19 cellular contexts compared by ENCODE assay signal in genomic region chr4:123826896-123827295, GRCh38.
A peak's percentile ranks its signal among the peaks of the same experiment; 100 is the strongest.
DNase-seq lines count a peak whose midpoint lies in the region; ATAC-seq and TF ChIP-seq lines count a peak whose summit lies in the region.
"Had no signal": no experiment of that assay in that cellular context is flagged by ENCODE, and none has a peak within 500 bp of the region (broad histone marks: within the 10 kb centered on the region; RNA-seq: fewer than 3 reads in every experiment).

No MANE protein-coding gene starts in this region.

- ATAC-seq in IMR-90 (ENCODE audit: low read depth) = no peak; the same call in 1 of the 2 replicates
- ATAC-seq in gastrocnemius medialis = peak in 1 of 2 donors; percentile 60
- ATAC-seq in T-helper 17 cell = no peak
- ATAC-seq: activated T-helper 17 cell treated with anti-CD3 and anti-CD28 coated beads, Interleukin-2, amount 50 U/mL, for 72 hours; natural killer cell treated with Interleukin-12 subunit alpha and Interleukin-12 subunit beta and Interleukin-15 and Interleukin-18, amount 100 ng/mL, for 72 hours; sciatic nerve had no signal

- H3K27me3 Mint-ChIP-seq in T-helper 17 cell = peaks cover 13% of the 10 kb centered on the region
- H3K27me3 Mint-ChIP-seq in CD8-positive, alpha-beta memory T cell = peaks cover 2 to 6% of the 10 kb centered on the region in 2 donors
- H3K27me3 Mint-ChIP-seq: activated CD4-positive, alpha-beta memory T cell treated with anti-CD3 and anti-CD28 coated beads for 36 hours; CD4-positive, CD25-positive, alpha-beta regulatory T cell had no signal

- H3K9ac ChIP-seq in IMR-90 (ENCODE audit: low read depth, low read length) = no peak overlapping the region
- no peak overlapping the region for H3K9ac ChIP-seq in adipocyte (ENCODE audit: low read length)

- in situ Hi-C loops in IMR-90 (cut with MboI; ENCODE audit: low sequenced_read_pairs) = no loop called here
- in situ Hi-C loops in gastrocnemius medialis (cut with MboI; ENCODE audit: low sequenced_read_pairs in 4 of 4) = loop anchor here in 2 of 4 donors (25.0 kb wide), 1 partner anchor 415 kb away; no protein-coding TSS in a partner anchor

- no peaks in the 10 kb centered on the region for H3K27me3 ChIP-seq in IMR-90 (ENCODE audit: control insufficient read depth, insufficient read depth, low read length)
- no peaks in the 10 kb centered on the region for H3K27me3 ChIP-seq in adipocyte (replicated peaks; ENCODE audit: control insufficient read depth, insufficient read depth, low read length)
- H3K27me3 ChIP-seq in gastrocnemius medialis = no peaks in the 10 kb centered on the region
- H3K27me3 ChIP-seq in CD8-positive, alpha-beta memory T cell (ENCODE audit: insufficient read depth, low read length, poor library complexity, severe bottlenecking) = no peaks in the 10 kb centered on the region
- H3K27me3 ChIP-seq: uterus had no signal

- 0 out of 2 replicates have a peak, but pooled peaks cover 3% of the 10 kb centered on the region for H3K9me3 ChIP-seq in IMR-90 (ENCODE audit: control insufficient read depth, insufficient read depth, low read length)
- no peaks in the 10 kb centered on the region for H3K9me3 ChIP-seq in adipocyte (ENCODE audit: control insufficient read depth, low read length)
- no peaks in the 10 kb centered on the region for H3K9me3 ChIP-seq in gastrocnemius medialis
- no peaks in the 10 kb centered on the region for H3K9me3 ChIP-seq in T-helper 17 cell (ENCODE audit: control insufficient read depth, low read length, poor library complexity, severe bottlenecking)
- no peaks in the 10 kb centered on the region for H3K9me3 ChIP-seq in CD8-positive, alpha-beta memory T cell (ENCODE audit: low read length)
- H3K9me3 ChIP-seq: uterus had no signal

- H3K27ac Mint-ChIP-seq in T-helper 17 cell = no peak overlapping the region
- H3K27ac Mint-ChIP-seq in CD8-positive, alpha-beta memory T cell = no peak overlapping the region
- H3K27ac Mint-ChIP-seq: activated CD4-positive, alpha-beta memory T cell treated with anti-CD3 and anti-CD28 coated beads for 36 hours; activated T-helper 17 cell treated with anti-CD3 and anti-CD28 coated beads, Interleukin-2, amount 50 U/mL, for 72 hours; CD4-positive, CD25-positive, alpha-beta regulatory T cell; natural killer cell treated with Interleukin-12 subunit alpha and Interleukin-12 subunit beta and Interleukin-15 and Interleukin-18, amount 100 ng/mL, for 72 hours had no signal

- peak overlapping the region; percentile 57 for H3K14ac ChIP-seq in IMR-90 (replicated peaks; ENCODE audit: low read depth, low read length)

- peak overlapping the region; percentile 53 for H2BK120ac ChIP-seq in IMR-90 (ENCODE audit: low read depth, low read length)

- H3K4me1 Mint-ChIP-seq in T-helper 17 cell = no peaks in the 10 kb centered on the region
- H3K4me1 Mint-ChIP-seq in CD8-positive, alpha-beta memory T cell = no peaks in the 10 kb centered on the region
- H3K4me1 Mint-ChIP-seq: activated T-helper 17 cell treated with anti-CD3 and anti-CD28 coated beads, Interleukin-2, amount 50 U/mL, for 72 hours; CD4-positive, CD25-positive, alpha-beta regulatory T cell had no signal

- DNase-seq in IMR-90 (peak; percentile 66), adipocyte (ENCODE audit: low read depth) (peak; percentile 52), fibroblast of the aortic adventitia (ENCODE audit: low read depth) (peak; percentile 63), gastrocnemius medialis (peak; percentile 15 to 60), T-helper 17 cell (no peak)
- DNase-seq in activated naive CD4-positive, alpha-beta T cell (lab: John Stamatoyannopoulos, UW) = no peak
- DNase-seq in CD8-positive, alpha-beta memory T cell = no peak
- DNase-seq: activated CD4-positive, alpha-beta memory T cell treated with anti-CD3 and anti-CD28 coated beads for 36 hours; aorta; CD4-positive, CD25-positive, alpha-beta regulatory T cell; effector memory CD4-positive, alpha-beta T cell; glutamatergic neuron; kidney; stimulated activated naive CD4-positive, alpha-beta T cell; T1000; uterus had no signal

- H3K4me3 Mint-ChIP-seq in T-helper 17 cell = no peak overlapping the region
- no peak overlapping the region for H3K4me3 Mint-ChIP-seq in CD8-positive, alpha-beta memory T cell
- H3K4me3 Mint-ChIP-seq: activated CD4-positive, alpha-beta memory T cell treated with anti-CD3 and anti-CD28 coated beads for 36 hours; activated T-helper 17 cell treated with anti-CD3 and anti-CD28 coated beads, Interleukin-2, amount 50 U/mL, for 72 hours; CD4-positive, CD25-positive, alpha-beta regulatory T cell; natural killer cell treated with Interleukin-12 subunit alpha and Interleukin-12 subunit beta and Interleukin-15 and Interleukin-18, amount 100 ng/mL, for 72 hours had no signal

- H2BK15ac ChIP-seq in IMR-90 (ENCODE audit: low read depth, low read length) = peak overlapping the region; percentile 51; the same call in 1 of the 3 replicates

- H3K4me2 ChIP-seq in IMR-90 (ENCODE audit: low read depth, low read length) = peak overlapping the region; percentile 53; the same call in 1 of the 2 replicates

- CTCF ChIA-PET in IMR-90 (lab: Yijun Ruan, JAX) = interaction anchor here (0.8 to 1.8 kb wide), 2 partner anchors 9 to 10 kb away, joined by 3 to 4 read pairs; no protein-coding TSS in a partner anchor
- CTCF ChIA-PET in CD8-positive, alpha-beta memory T cell (lab: Charles Lee) = no interaction called here

- peak overlapping the region; percentile 68 for H4K91ac ChIP-seq in IMR-90 (ENCODE audit: insufficient read depth, low read depth, low read length)

- peak overlapping the region; percentile 86; the same call in 1 of the 2 replicates for H2BK20ac ChIP-seq in IMR-90 (ENCODE audit: low read depth, low read length)

- H2BK5ac ChIP-seq in IMR-90 (ENCODE audit: low read depth, low read length, poor library complexity, severe bottlenecking) = peak overlapping the region; percentile 83

- no peak overlapping the region for H3K4me3 ChIP-seq in IMR-90 (ENCODE audit: insufficient read depth, low read depth, low read length)
- no peak overlapping the region for H3K4me3 ChIP-seq in adipocyte (ENCODE audit: low read length)
- H3K4me3 ChIP-seq in fibroblast of the aortic adventitia (ENCODE audit: low read depth, low read length) = no peak overlapping the region
- H3K4me3 ChIP-seq in gastrocnemius medialis = no peak overlapping the region
- no peak overlapping the region for H3K4me3 ChIP-seq in CD8-positive, alpha-beta memory T cell (ENCODE audit: low read length)
- H3K4me3 ChIP-seq: uterus had no signal

- no peak overlapping the region for H3K56ac ChIP-seq in IMR-90 (ENCODE audit: extremely low read depth, insufficient read depth, low read length)

- H4K5ac ChIP-seq in IMR-90 (ENCODE audit: low read depth, low read length) = peak overlapping the region; percentile 56

- TF ChIP-seq RAD21 in IMR-90 (IDR thresholded peaks at IDR 0.05; ENCODE audit: low read length) = no peak

- BruUV-seq in IMR-90 (replicated peaks; lab: Mats Ljungman, UMichigan) = no TSS peak

- peaks cover 0 to 2% (median 0%) of the 10 kb centered on the region in 5 donors for H3K9me3 Mint-ChIP-seq in CD8-positive, alpha-beta memory T cell
- H3K9me3 Mint-ChIP-seq: activated CD4-positive, alpha-beta memory T cell treated with anti-CD3 and anti-CD28 coated beads for 36 hours had no signal

- no peak for TF ChIP-seq CTCF in IMR-90 (conservative IDR thresholded peaks at IDR 0.05; ENCODE audit: low read depth, low read length)
- no peak for TF ChIP-seq CTCF in fibroblast of the aortic adventitia (IDR thresholded peaks at IDR 0.05; ENCODE audit: insufficient read depth, low read length)
- TF ChIP-seq CTCF in gastrocnemius medialis (IDR thresholded peaks at IDR 0.05 in 4 of 5, conservative IDR thresholded peaks at IDR 0.05 in 1 of 5) = no peak

- peaks cover 7% of the 10 kb centered on the region; the same call in 1 of the 2 replicates for H3K9me1 ChIP-seq in IMR-90 (ENCODE audit: insufficient read depth, low read length)

- H4K8ac ChIP-seq in IMR-90 (ENCODE audit: low read depth in 2 of 2, low read length in 2 of 2) = peak overlapping the region; percentile 57 to 59

- peaks cover 18% of the 10 kb centered on the region for H3K4me1 ChIP-seq in IMR-90 (ENCODE audit: control insufficient read depth, insufficient read depth, low read length)
- H3K4me1 ChIP-seq in adipocyte (ENCODE audit: control insufficient read depth, insufficient read depth, low read length) = peaks cover 45% of the 10 kb centered on the region
- peaks cover 19 to 23% of the 10 kb centered on the region in 2 donors for H3K4me1 ChIP-seq in gastrocnemius medialis
- H3K4me1 ChIP-seq in CD8-positive, alpha-beta memory T cell (ENCODE audit: insufficient read depth, low read length) = no peaks in the 10 kb centered on the region
- H3K4me1 ChIP-seq: uterus had no signal

- peak overlapping the region; percentile 87 for H3K18ac ChIP-seq in IMR-90 (ENCODE audit: low read depth, low read length)

- peaks cover 2% of the 10 kb centered on the region for H3K36me3 Mint-ChIP-seq in T-helper 17 cell (ENCODE audit: low read depth)
- no peaks in the 10 kb centered on the region for H3K36me3 Mint-ChIP-seq in CD8-positive, alpha-beta memory T cell
- H3K36me3 Mint-ChIP-seq: activated CD4-positive, alpha-beta memory T cell treated with anti-CD3 and anti-CD28 coated beads for 36 hours; CD4-positive, CD25-positive, alpha-beta regulatory T cell; natural killer cell treated with Interleukin-12 subunit alpha and Interleukin-12 subunit beta and Interleukin-15 and Interleukin-18, amount 100 ng/mL, for 72 hours had no signal

- no peak overlapping the region for H2AK9ac ChIP-seq in IMR-90 (replicated peaks; ENCODE audit: low read depth, low read length, poor library complexity)

- WGBS in IMR-90 (ENCODE audit: extremely low coverage in 2 of 2, insufficient read length in 1 of 2), 2 experiments = no CpG with 5 or more reads among the region's 2 CpGs

- H3K79me1 ChIP-seq in IMR-90 (ENCODE audit: low read depth in 1 of 2, low read length in 2 of 2) = no peaks in the 10 kb centered on the region; a peak in 1 of 4 replicates

- no peaks in the 10 kb centered on the region for H3K36me3 ChIP-seq in IMR-90 (ENCODE audit: control insufficient read depth, insufficient read depth, low read length)
- no peaks in the 10 kb centered on the region for H3K36me3 ChIP-seq in adipocyte (ENCODE audit: control insufficient read depth, insufficient read depth, low read length, severe bottlenecking)
- H3K36me3 ChIP-seq in gastrocnemius medialis = no peaks in the 10 kb centered on the region
- no peaks in the 10 kb centered on the region for H3K36me3 ChIP-seq in CD8-positive, alpha-beta memory T cell (ENCODE audit: insufficient read depth, low read length)
- H3K36me3 ChIP-seq: uterus had no signal

- peak overlapping the region; percentile 82 for H3K27ac ChIP-seq in IMR-90 (ENCODE audit: insufficient read depth, low read length)
- H3K27ac ChIP-seq in gastrocnemius medialis = peak overlapping the region in 2 of 4 donors; percentile 9 to 58
- H3K27ac ChIP-seq in CD8-positive, alpha-beta memory T cell (ENCODE audit: low read depth, low read length) = no peak overlapping the region
- H3K27ac ChIP-seq: uterus had no signal

- H2AFZ ChIP-seq in IMR-90 (replicated peaks; ENCODE audit: low read length, poor library complexity) = no peak overlapping the region

- POLR2A ChIA-PET in IMR-90 (lab: Charles Lee; ENCODE audit: unreplicated experiment) = interaction anchor here (0.6 kb wide), 1 partner anchor 908 kb away, joined by 3 read pairs; no protein-coding TSS in a partner anchor
- POLR2A ChIA-PET in CD8-positive, alpha-beta memory T cell (lab: Charles Lee) = no interaction called here

- intact Hi-C loops in IMR-90 (cut with micrococcal nuclease) = no loop called here
- intact Hi-C loops in gastrocnemius medialis (cut with DNase I; ENCODE audit: low total_unique reads) = loop anchor here (5.0 kb wide), 1 partner anchor 155 kb away; no protein-coding TSS in a partner anchor

- no peaks in the 10 kb centered on the region for H4K20me1 ChIP-seq in IMR-90 (ENCODE audit: insufficient read depth, low read length)

- dilution Hi-C loops in IMR-90 (cut with HindIII; ENCODE audit: low sequenced_read_pairs, unreplicated experiment) = no loop called here

- TF ChIP-seq POLR2A in IMR-90 (IDR thresholded peaks at IDR 0.05; ENCODE audit: low read depth, low read length) (no peak), gastrocnemius medialis (IDR thresholded peaks at IDR 0.05) (no peak)

- H3K4ac ChIP-seq in IMR-90 (ENCODE audit: low read depth, low read length) = peak overlapping the region; percentile 53; the same call in 1 of the 2 replicates

- H3K23ac ChIP-seq in IMR-90 (ENCODE audit: low read depth, low read length) = no peak overlapping the region

- H2AK5ac ChIP-seq in IMR-90 (ENCODE audit: low read depth, low read length) = peak overlapping the region; percentile 31; the same call in 1 of the 2 replicates

Comparison
In these comparisons a context has a peak if more than half of its experiments do, and no peak if none do; other contexts are left out.
1. DNase-seq: peak in IMR-90 (single experiment), adipocyte (single experiment), fibroblast of the aortic adventitia (single experiment) and gastrocnemius medialis (2 of 2); none in activated naive CD4-positive, alpha-beta T cell (0 of 4), T-helper 17 cell (0 of 3) and CD8-positive, alpha-beta memory T cell (0 of 5).